In the genomic region with DNA sequence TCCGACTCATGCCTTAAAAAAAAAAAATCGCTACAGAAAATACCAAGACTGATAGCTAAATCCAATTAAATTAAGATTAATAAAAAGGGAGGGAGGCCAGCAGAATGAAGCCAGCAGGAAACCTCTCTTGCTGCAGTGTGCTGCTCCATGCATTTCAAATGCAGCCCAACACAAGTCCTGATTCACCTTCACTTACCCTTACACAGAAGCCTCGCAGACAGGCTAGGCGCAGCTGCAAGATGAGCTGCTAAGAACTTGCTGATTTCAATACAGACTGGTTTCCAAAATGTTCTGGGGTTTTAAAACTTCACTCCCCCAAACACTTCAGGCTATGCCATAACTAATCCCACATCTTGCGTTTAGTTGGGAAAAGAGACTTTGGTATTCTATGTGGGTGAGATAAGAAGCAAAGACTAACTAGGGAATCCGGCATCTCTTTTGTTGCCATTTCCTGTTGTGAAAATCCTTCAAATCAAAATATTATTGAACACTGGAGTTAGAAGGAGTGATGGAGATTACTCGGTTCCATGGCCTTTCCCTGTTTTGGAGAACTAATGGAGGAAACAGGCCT, we compare ENCODE assay signal across 24 cellular contexts.
DNase-seq lines count a peak whose midpoint lies in the region; ATAC-seq and TF ChIP-seq lines count a peak whose summit lies in the region.
"Had no signal": no experiment of that assay in that cellular context is flagged by ENCODE, and none has a peak within 500 bp of the region (broad histone marks: within the 10 kb centered on the region; RNA-seq: fewer than 3 reads in every experiment).

No MANE protein-coding gene starts in this region.

- H3K27ac ChIP-seq in caudate nucleus (ENCODE audit: low read depth, low read length) (peak overlapping the region; percentile 98), lower lobe of right lung (peak overlapping the region; percentile 59), suprapubic skin (peak overlapping the region; percentile 65)
- H3K27ac ChIP-seq: epithelial cell of prostate, foreskin keratinocyte, SJSA1 had no signal

- TF ChIP-seq CTCF in lower lobe of right lung (IDR thresholded peaks at IDR 0.05) = no peak
- TF ChIP-seq CTCF in suprapubic skin (IDR thresholded peaks at IDR 0.05) = no peak
- no peak for TF ChIP-seq CTCF in lower leg skin (IDR thresholded peaks at IDR 0.05)

- H3K27me3 ChIP-seq in lower lobe of right lung (ENCODE audit: low read depth) (no peaks in the 10 kb centered on the region), suprapubic skin (no peaks in the 10 kb centered on the region)
- H3K27me3 ChIP-seq: BE2C, foreskin keratinocyte, SJSA1 had no signal

- H3K36me3 ChIP-seq in lower lobe of right lung = no peaks in the 10 kb centered on the region
- H3K36me3 ChIP-seq in suprapubic skin = no peaks in the 10 kb centered on the region
- H3K36me3 ChIP-seq: BE2C, SJSA1 had no signal

- no peak overlapping the region for H3K4me3 ChIP-seq in lower lobe of right lung
- no peak overlapping the region for H3K4me3 ChIP-seq in suprapubic skin
- no peak overlapping the region for H3K4me3 ChIP-seq in lower leg skin (ENCODE audit: low read depth, poor library complexity, severe bottlenecking)
- H3K4me3 ChIP-seq: mucosa of descending colon, SJSA1 had no signal

- TF ChIP-seq POLR2A in suprapubic skin (IDR thresholded peaks at IDR 0.05) (no peak), lower leg skin (IDR thresholded peaks at IDR 0.05) (no peak)

- ATAC-seq in lower lobe of right lung = no peak
- ATAC-seq: activated CD8-positive, alpha-beta T cell treated with anti-CD3 and anti-CD28 coated beads for 36 hours; foreskin keratinocyte; sciatic nerve; stimulated activated memory B cell treated with anti-CD40 and anti-IgM and Interleukin-4, amounts not matched to agents 10 μg/mL and 1 μg/mL and 100 μg/mL, for 72 hours had no signal

- WGBS in suprapubic skin = 93% methylated on average over 7 of the region's 7 CpGs
- WGBS in lower leg skin, 2 donors = 93 to 95% methylated on average over 7 of the region's 7 CpGs

- TF ChIP-seq EP300 in suprapubic skin (IDR thresholded peaks at IDR 0.05) = no peak

- DNase-seq in NCI-H82 treated with DMSO at 0.1 percent for 48 hours (lab: John Stamatoyannopoulos, UW; ENCODE audit: unreplicated experiment) (peak; percentile 69), caudate nucleus (lab: John Stamatoyannopoulos, UW) (no peak), lower lobe of right lung (no peak), suprapubic skin (ENCODE audit: low spot score in 2 of 2) (no peak), foreskin melanocyte (no peak), Kasumi-1 (lab: John Stamatoyannopoulos, UW) (no peak), hippocampal formation (lab: John Stamatoyannopoulos, UW) (no peak), lower leg skin (ENCODE audit: low spot score in 2 of 2) (no peak)
- DNase-seq: activated B cell treated with CpG ODN at 0.5 μM for 24 hours; activated CD8-positive, alpha-beta T cell treated with anti-CD3 and anti-CD28 coated beads for 36 hours; activated naive CD4-positive, alpha-beta T cell treated with anti-CD3 and anti-CD28 coated beads, Interleukin-2, amount 50 U/mL, for 16 hours; activated T-cell treated with anti-CD3 and anti-CD28 coated beads, Interleukin-2, amount 50 U/mL, for 1 hour; BE2C; foreskin keratinocyte; left colon; mucosa of descending colon; NCI-H1105; NCI-H2107; NCI-H524 treated with DMSO at 0.1 percent for 48 hours; occipital lobe had no signal

- H3K9me3 ChIP-seq in lower lobe of right lung = no peaks in the 10 kb centered on the region
- no peaks in the 10 kb centered on the region for H3K9me3 ChIP-seq in suprapubic skin
- H3K9me3 ChIP-seq: BE2C, mucosa of descending colon, SJSA1 had no signal

- intact Hi-C loops in lower lobe of right lung (cut with DNase I) = no loop called here
- intact Hi-C loops in lower leg skin (cut with DNase I; ENCODE audit: low total_unique reads) = loop anchor here (10.0 kb wide), 2 partner anchors 120 to 150 kb away; no protein-coding TSS in a partner anchor

- H3K4me1 ChIP-seq in lower lobe of right lung (peaks cover 87% of the 10 kb centered on the region), suprapubic skin (peaks cover 70% of the 10 kb centered on the region)
- H3K4me1 ChIP-seq: foreskin keratinocyte had no signal
